8 cellular contexts compared by ENCODE assay signal in genomic region chr1:97920275-97920831, GRCh38. TPM values are rescaled to one million over a fixed set of nuclear protein-coding genes. Genes with fewer than 3 reads are reported as not detected.
DNase-seq lines count a peak whose midpoint lies in the region; TF ChIP-seq lines count a peak whose summit lies in the region.

No MANE protein-coding gene starts in this region.

- H3K4me3 ChIP-seq in GM08714 (ENCODE audit: low read length) = peak overlapping the region; percentile 71
- peak overlapping the region; percentile 81 for H3K4me3 ChIP-seq in PC-9
- H3K4me3 ChIP-seq in dorsolateral prefrontal cortex = peak overlapping the region; percentile 71 to 94 (median 84)
- H3K4me3 ChIP-seq in mesendoderm (ENCODE audit: low read length) = peak overlapping the region; percentile 54
- peak overlapping the region; percentile 93 for H3K4me3 ChIP-seq in urinary bladder (ENCODE audit: low read depth, low read length)

- H3K4ac ChIP-seq in mesendoderm (ENCODE audit: low read depth, low read length) = no peak overlapping the region

- H2BK15ac ChIP-seq in mesendoderm (replicated peaks; ENCODE audit: low read depth) = no peak overlapping the region

- intact Hi-C loops in PC-9 (cut with micrococcal nuclease; ENCODE audit: unreplicated experiment) = loop anchor here (2.0 to 10.0 kb wide), 4 partner anchors 18 to 956 kb away; no protein-coding TSS in a partner anchor
- intact Hi-C loops in dorsolateral prefrontal cortex (cut with DNase I) = loop anchor here in 1 of 2 donors (2.0 to 5.0 kb wide), 2 partner anchors 16 to 127 kb away; no protein-coding TSS in a partner anchor
- intact Hi-C loops in posterior vena cava (cut with DNase I) = no loop called here

- H2AFZ ChIP-seq in PC-9 = peak overlapping the region; percentile 99

- peaks cover 21% of the 10 kb centered on the region for H3K4me1 ChIP-seq in PC-9 (replicated peaks; ENCODE audit: insufficient read depth)
- H3K4me1 ChIP-seq in mesendoderm (ENCODE audit: control insufficient read depth, low read depth, low read length) = peaks cover 4% of the 10 kb centered on the region
- H3K4me1 ChIP-seq in urinary bladder (ENCODE audit: insufficient read depth) = no peaks in the 10 kb centered on the region

- peak overlapping the region; percentile 24; the same call in 1 of the 2 replicates for H3K27ac ChIP-seq in PC-9
- H3K27ac ChIP-seq in dorsolateral prefrontal cortex = peak overlapping the region; percentile 76 to 97 (median 93)
- H3K27ac ChIP-seq in mesendoderm (ENCODE audit: low read depth, low read length) = no peak overlapping the region
- H3K27ac ChIP-seq in urinary bladder (ENCODE audit: low read depth) = peak overlapping the region; percentile 93

- H3K4me2 ChIP-seq in PC-9 (peak overlapping the region; percentile 91), mesendoderm (ENCODE audit: low read length) (peak overlapping the region; percentile 65)

- no peaks in the 10 kb centered on the region for H3K27me3 ChIP-seq in PC-9 (ENCODE audit: insufficient read depth, low read depth)
- no peaks in the 10 kb centered on the region for H3K27me3 ChIP-seq in dorsolateral prefrontal cortex
- H3K27me3 ChIP-seq in mesendoderm (ENCODE audit: insufficient read depth, low read length, poor library complexity) = no peaks in the 10 kb centered on the region

- POLR2A ChIA-PET in HEK293T (lab: Yijun Ruan, JAX) (interaction anchor here (0.6 to 1.0 kb wide), 4 partner anchors 75 to 406 kb away, joined by 3 read pairs; no protein-coding TSS in a partner anchor), PC-9 (lab: Charles Lee; ENCODE audit: unreplicated experiment) (interaction anchor here (0.6 to 1.0 kb wide), 5 partner anchors 71 to 1562 kb away, joined by 3 to 6 read pairs (median 3); no protein-coding TSS in a partner anchor)

- DNase-seq in HEK293T (ENCODE audit: extremely low spot score) (peak; percentile 17), PC-9 (peak in 1 of 2 experiments; percentile 47), dorsolateral prefrontal cortex (no peak), mesendoderm (peak; percentile 29), NOMO-1 (lab: John Stamatoyannopoulos, UW; ENCODE audit: unreplicated experiment in 2 of 2) (no peak), posterior vena cava (ENCODE audit: low spot score) (no peak)

- H3K36me3 ChIP-seq in PC-9 (ENCODE audit: low read depth) = no peaks in the 10 kb centered on the region
- no peaks in the 10 kb centered on the region for H3K36me3 ChIP-seq in mesendoderm (ENCODE audit: control insufficient read depth, insufficient read depth, low read length)
- no peaks in the 10 kb centered on the region for H3K36me3 ChIP-seq in urinary bladder (ENCODE audit: insufficient read depth)

- no peaks in the 10 kb centered on the region for H4K20me1 ChIP-seq in PC-9 (ENCODE audit: insufficient read depth)

- H3F3A ChIP-seq in PC-9 (ENCODE audit: insufficient read depth, low read depth) = peaks cover 26% of the 10 kb centered on the region

- TF ChIP-seq CTCF in PC-9 (conservative IDR thresholded peaks at IDR 0.05) (no peak), dorsolateral prefrontal cortex (IDR thresholded peaks at IDR 0.05 in 54 of 56, conservative IDR thresholded peaks at IDR 0.05 in 2 of 56; ENCODE audit: low read depth in 1 of 56, partially characterized antibody in 56 of 56) (peak in 2 of 56 donors; percentile 2 to 7)

- CTCF ChIA-PET in HEK293T (lab: Yijun Ruan, JAX) = no interaction called here
- CTCF ChIA-PET in PC-9 (lab: Charles Lee) = no interaction called here

- no CpG with 5 or more reads among the region's 24 CpGs for WGBS in mesendoderm (ENCODE audit: extremely low coverage, insufficient coverage, low lambda C conversion rate)
- under 1% methylated on average over 24 of the region's 24 CpGs for WGBS in urinary bladder

- H3K18ac ChIP-seq in mesendoderm (ENCODE audit: low read length) = no peak overlapping the region

- H3K79me2 ChIP-seq in PC-9 (ENCODE audit: low read depth) = no peaks in the 10 kb centered on the region
- H3K79me2 ChIP-seq in mesendoderm (ENCODE audit: control insufficient read depth, insufficient read depth, low read length) = no peaks in the 10 kb centered on the region

- no peak overlapping the region for H2BK5ac ChIP-seq in mesendoderm (ENCODE audit: low read length)

- no peaks in the 10 kb centered on the region for H3K9me3 ChIP-seq in PC-9 (ENCODE audit: insufficient read depth, low read depth)

- no peak overlapping the region for H2BK120ac ChIP-seq in mesendoderm (ENCODE audit: low read depth, low read length)

- H4K5ac ChIP-seq in mesendoderm (ENCODE audit: low read length) = no peak overlapping the region

- BruUV-seq in PC-9 (replicated peaks; lab: Mats Ljungman, UMichigan) = TSS peak; percentile 41

- no peak overlapping the region for H3K23ac ChIP-seq in mesendoderm (ENCODE audit: low read length)

- H3K56ac ChIP-seq in mesendoderm (ENCODE audit: low read length) = peak overlapping the region; percentile 64

- H3K9me2 ChIP-seq in PC-9 (ENCODE audit: insufficient read depth) = no peaks in the 10 kb centered on the region

- H3K79me1 ChIP-seq in mesendoderm (ENCODE audit: low read length) = no peaks in the 10 kb centered on the region

- H4K8ac ChIP-seq in mesendoderm (ENCODE audit: low read depth, low read length) = no peak overlapping the region

- peak overlapping the region; percentile 51 for H3K9ac ChIP-seq in mesendoderm (ENCODE audit: low read length)

- H2AK5ac ChIP-seq in mesendoderm (ENCODE audit: low read length) = no peak overlapping the region

TF ChIP-seq in HEK293T, 16 proteins besides CTCF, POLR2A, EP300 and RAD21:
- no peak for TF ChIP-seq SP1 (IDR thresholded peaks at IDR 0.05)
- TF ChIP-seq ZNF384 (IDR thresholded peaks at IDR 0.05) = no peak
- TF ChIP-seq FOXA1 (IDR thresholded peaks at IDR 0.05) = no peak
- peak; percentile 54; the same call in 1 of the 2 replicates for TF ChIP-seq L3MBTL2 (conservative IDR thresholded peaks at IDR 0.05)
- TF ChIP-seq ARNT (IDR thresholded peaks at IDR 0.05) = no peak
- no peak for TF ChIP-seq FOXM1 (IDR thresholded peaks at IDR 0.05; ENCODE audit: borderline replicate concordance)
TF ChIP-seq in HEK293T: peak in this region for 1.

RNA-seq across cellular contexts. Expression of gene DPYD, which starts 0.5 kb away (rescaled TPM):
- 20.0 and 24.1 TPM in 2 replicates for total RNA-seq in PC-9 (2021)
- total RNA-seq in dorsolateral prefrontal cortex = 10 to 100 TPM; 20.5 to 78.6 (median 34.9) TPM
- 0.29 TPM for polyA plus RNA-seq in mesendoderm (2013, experiment 1 of 2)
- polyA plus RNA-seq in mesendoderm (2013, experiment 2 of 2) = 0.20 TPM
- total RNA-seq in urinary bladder = 84.3 TPM
- polyA plus RNA-seq in urinary bladder = 24.7 TPM
- total RNA-seq in posterior vena cava = 10 to 100 TPM; 40.3 to 50.3 TPM

Comparison
In these comparisons a context has a peak if more than half of its experiments do, and no peak if none do; other contexts are left out.
1. DNase-seq: peak in HEK293T (single experiment) and mesendoderm (single experiment); none in dorsolateral prefrontal cortex (0 of 10), NOMO-1 (0 of 2) and posterior vena cava (single experiment).
2. Peak in every context shown above with its lines, with median percentiles within 50 percentile points of each other: H3K4me3 ChIP-seq.